Comparison of ENCODE assay signal across 11 cellular contexts in the genomic region with DNA sequence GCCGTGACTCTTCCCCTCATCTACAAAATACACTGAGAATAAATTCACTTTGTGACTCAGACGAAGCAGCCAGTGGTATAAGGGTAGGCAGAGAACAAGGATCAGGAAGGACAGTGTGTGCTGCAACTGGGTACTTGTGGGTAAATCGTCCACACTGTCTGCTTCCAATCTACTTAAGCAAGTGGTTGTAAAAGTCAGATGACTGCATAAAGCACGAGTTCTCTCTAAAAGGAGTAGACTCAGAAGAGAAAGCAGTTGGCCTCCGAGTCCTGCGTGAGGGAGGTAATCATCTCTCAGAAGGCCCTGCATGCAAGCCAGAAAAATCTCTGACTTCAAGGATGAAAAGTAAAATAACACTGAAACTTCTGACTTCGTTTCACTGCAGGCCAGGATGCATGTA. TPM values are rescaled to one million over a fixed set of nuclear protein-coding genes. Genes with fewer than 3 reads are reported as not detected.
A peak's percentile ranks its signal among the peaks of the same experiment; 100 is the strongest.
DNase-seq lines count a peak whose midpoint lies in the region; ATAC-seq and TF ChIP-seq lines count a peak whose summit lies in the region.
"Had no signal": no experiment of that assay in that cellular context is flagged by ENCODE, and none has a peak within 500 bp of the region (broad histone marks: within the 10 kb centered on the region; RNA-seq: fewer than 3 reads in every experiment).

No MANE protein-coding gene starts in this region.

- H3K4me1 ChIP-seq in H9 (ENCODE audit: insufficient read depth, low read length) (no peaks in the 10 kb centered on the region), left lung (peaks cover 0 to under 1% of the 10 kb centered on the region in 2 donors), skeletal muscle tissue (ENCODE audit: control insufficient read depth in 3 of 3, insufficient read depth in 3 of 3, low read length in 3 of 3) (peaks cover 10 to 18% (median 11%) of the 10 kb centered on the region in 3 donors)

- no peak overlapping the region for H3K4me2 ChIP-seq in H9 (ENCODE audit: insufficient read depth, insufficient read length, low read length)

- no peak overlapping the region for H2BK12ac ChIP-seq in H9 (ENCODE audit: insufficient read length, low read depth, low read length)

- H3K36me3 ChIP-seq in left lung, result peaks cover 0 to 48% of the 10 kb centered on the region in 2 donors
- peaks cover 6 to 20% (median 8%) of the 10 kb centered on the region in 3 donors for H3K36me3 ChIP-seq in skeletal muscle tissue (ENCODE audit: control insufficient read depth in 3 of 3, insufficient read depth in 3 of 3, low read length in 3 of 3)

- H4K20me1 ChIP-seq in H9 (ENCODE audit: control insufficient read depth, insufficient read depth, insufficient read length), result no peaks in the 10 kb centered on the region

- no CpG with 5 or more reads among the region's 7 CpGs for WGBS in H9 (ENCODE audit: extremely low coverage, insufficient read length, low lambda C conversion rate)

- H2AFZ ChIP-seq in H9 (ENCODE audit: low read length), result no peak overlapping the region

- peaks cover 2 to 12% of the 10 kb centered on the region in 2 experiments; a peak in 3 of 4 replicates for H3K4me1 Mint-ChIP-seq in H9
- peaks cover 4% of the 10 kb centered on the region for H3K4me1 Mint-ChIP-seq in activated CD8-positive, alpha-beta memory T cell treated with anti-CD3 and anti-CD28 coated beads, Interleukin-2, amount 10 ng/mL, durations not matched to agents 7 days and 5 days

- CTCF ChIA-PET in activated CD8-positive, alpha-beta memory T cell treated with anti-CD3 and anti-CD28 coated beads, Interleukin-2, amount 10 ng/mL, durations not matched to agents 7 days and 5 days (lab: Charles Lee), result interaction anchor here (0.6 to 1.6 kb wide), 5 partner anchors 9 to 196 kb away, joined by 3 to 4 read pairs (median 3); no protein-coding TSS in a partner anchor

- H2AK5ac ChIP-seq in H9 (ENCODE audit: insufficient read length, low read length), result no peak overlapping the region

- no peaks in the 10 kb centered on the region for H3K27me3 Mint-ChIP-seq in H9 (ENCODE audit: low read depth)
- H3K27me3 Mint-ChIP-seq in activated CD8-positive, alpha-beta memory T cell treated with anti-CD3 and anti-CD28 coated beads, Interleukin-2, amount 10 ng/mL, durations not matched to agents 7 days and 5 days, result no peaks in the 10 kb centered on the region

- no peak overlapping the region for H2BK15ac ChIP-seq in H9 (ENCODE audit: low read depth, low read length)

- H3K27ac Mint-ChIP-seq in H9, result peak overlapping the region in 2 of 3 experiments; percentile 58 to 87; a peak in 4 of 7 replicates
- no peak overlapping the region for H3K27ac Mint-ChIP-seq in activated CD8-positive, alpha-beta memory T cell treated with anti-CD3 and anti-CD28 coated beads, Interleukin-2, amount 10 ng/mL, durations not matched to agents 7 days and 5 days

- no peak for DNase-seq in H9
- DNase-seq in dorsolateral prefrontal cortex, result no peak
- DNase-seq in left lung, result no peak
- no peak for DNase-seq in activated CD8-positive, alpha-beta memory T cell treated with anti-CD3 and anti-CD28 coated beads, Interleukin-2, amount 10 ng/mL, durations not matched to agents 7 days and 5 days
- DNase-seq in central memory CD4-positive, alpha-beta T cell, result no peak
- no peak for DNase-seq in iPS-NIHi7 (ENCODE audit: extremely low spot score)
- DNase-seq: dermis blood vessel endothelial cell, nucleus accumbens had no signal

- intact Hi-C loops in dorsolateral prefrontal cortex (cut with DNase I) (loop anchor here in 1 of 2 donors (5.0 kb wide), 1 partner anchor 87 kb away; no protein-coding TSS in a partner anchor), left lung (cut with DNase I) (no loop called here)

- no peaks in the 10 kb centered on the region for H3K23me2 ChIP-seq in H9 (ENCODE audit: insufficient read length, low read depth, low read length, poor library complexity, severe bottlenecking)

- H3K79me2 ChIP-seq in H9 (ENCODE audit: insufficient read depth, low read length), result no peaks in the 10 kb centered on the region

- H2BK5ac ChIP-seq in H9 (ENCODE audit: insufficient read length, low read length), result no peak overlapping the region

- peak overlapping the region; percentile 24 for H3K18ac ChIP-seq in H9 (ENCODE audit: insufficient read length, low read depth, low read length)

- no peak for TF ChIP-seq CTCF in H9 (conservative IDR thresholded peaks at IDR 0.05)
- TF ChIP-seq CTCF in dorsolateral prefrontal cortex (IDR thresholded peaks at IDR 0.05 in 54 of 56, conservative IDR thresholded peaks at IDR 0.05 in 2 of 56; ENCODE audit: low read depth in 1 of 56, partially characterized antibody in 56 of 56), result no peak
- no peak for TF ChIP-seq CTCF in left lung (IDR thresholded peaks at IDR 0.05)

- no peak overlapping the region for H4K91ac ChIP-seq in H9 (ENCODE audit: insufficient read length, low read depth, low read length)

- H4K8ac ChIP-seq in H9 (replicated peaks; ENCODE audit: insufficient read length, low read depth, low read length), result peak overlapping the region; percentile 50

- H3K27ac ChIP-seq in H9 (ENCODE audit: insufficient read length, low read depth, low read length), result peak overlapping the region; percentile 58
- H3K27ac ChIP-seq in dorsolateral prefrontal cortex, result peak overlapping the region in 34 of 59 donors; percentile 2 to 69 (median 38)
- H3K27ac ChIP-seq in left lung, result peak overlapping the region in 1 of 2 donors; percentile 5
- peak overlapping the region; percentile 51 for H3K27ac ChIP-seq in skeletal muscle tissue (ENCODE audit: low read depth, low read length)
- H3K27ac ChIP-seq: VCaP had no signal

- H2BK120ac ChIP-seq in H9 (ENCODE audit: low read depth, low read length, poor library complexity, severe bottlenecking), result no peak overlapping the region

- H3K36me3 Mint-ChIP-seq in H9 (ENCODE audit: insufficient read depth in 1 of 3, low read depth in 3 of 3), result peaks cover 8 to 27% (median 22%) of the 10 kb centered on the region in 3 experiments; a peak in 6 of 7 replicates
- H3K36me3 Mint-ChIP-seq in activated CD8-positive, alpha-beta memory T cell treated with anti-CD3 and anti-CD28 coated beads, Interleukin-2, amount 10 ng/mL, durations not matched to agents 7 days and 5 days, result peaks cover 20% of the 10 kb centered on the region

- no peaks in the 10 kb centered on the region for H3K79me1 ChIP-seq in H9 (ENCODE audit: insufficient read depth, low read depth, low read length, poor library complexity, severe bottlenecking)

- ATAC-seq in left lung (peak; percentile 87), GM19467 (IDR thresholded peaks at IDR 0.05; ENCODE audit: unreplicated experiment) (no peak)
- ATAC-seq in activated CD8-positive, alpha-beta memory T cell treated with anti-CD3 and anti-CD28 coated beads, Interleukin-2, amount 10 ng/mL, durations not matched to agents 7 days and 5 days, result no peak

- H3K9me3 ChIP-seq in H9 (ENCODE audit: control insufficient read depth, low read depth, low read length), result no peaks in the 10 kb centered on the region
- no peaks in the 10 kb centered on the region for H3K9me3 ChIP-seq in left lung
- H3K9me3 ChIP-seq in skeletal muscle tissue (ENCODE audit: control insufficient read depth in 3 of 3, low read length in 3 of 3), result no peaks in the 10 kb centered on the region

- H3K27me3 ChIP-seq in H9 (ENCODE audit: insufficient read depth, low read length), result no peaks in the 10 kb centered on the region
- H3K27me3 ChIP-seq in dorsolateral prefrontal cortex, result no peaks in the 10 kb centered on the region
- no peaks in the 10 kb centered on the region for H3K27me3 ChIP-seq in left lung
- no peaks in the 10 kb centered on the region for H3K27me3 ChIP-seq in skeletal muscle tissue (ENCODE audit: control insufficient read depth in 3 of 3, insufficient read depth in 3 of 3, low read length in 3 of 3)

- no peak overlapping the region for H3K4ac ChIP-seq in H9 (ENCODE audit: low read depth, low read length)

- H3K4me3 Mint-ChIP-seq in H9, result no peak overlapping the region
- no peak overlapping the region for H3K4me3 Mint-ChIP-seq in activated CD8-positive, alpha-beta memory T cell treated with anti-CD3 and anti-CD28 coated beads, Interleukin-2, amount 10 ng/mL, durations not matched to agents 7 days and 5 days

- H4K5ac ChIP-seq in H9 (ENCODE audit: insufficient read length, low read depth, low read length), result no peak overlapping the region

- H3T11ph ChIP-seq in H9 (ENCODE audit: low read length), result no peak overlapping the region

- H2BK20ac ChIP-seq in H9 (ENCODE audit: low read depth, low read length, poor library complexity, severe bottlenecking), result no peak overlapping the region

- H3K9ac ChIP-seq in H9 (ENCODE audit: extremely low read depth, insufficient read length, low read length), result no peak overlapping the region
- H3K9ac ChIP-seq in skeletal muscle tissue (ENCODE audit: low read depth in 1 of 3, low read length in 3 of 3), result peak overlapping the region in 1 of 3 donors; percentile 20

- no peak overlapping the region for H3K56ac ChIP-seq in H9 (ENCODE audit: insufficient read length, low read depth, low read length)

- H3K23ac ChIP-seq in H9 (ENCODE audit: insufficient read length, low read depth, low read length), result no peak overlapping the region

- H3K4me3 ChIP-seq in dorsolateral prefrontal cortex (peak overlapping the region in 2 of 59 donors; percentile 10 to 23), left lung (no peak overlapping the region), skeletal muscle tissue (ENCODE audit: low read length in 3 of 3) (no peak overlapping the region)

- no peak overlapping the region for H3K14ac ChIP-seq in H9 (ENCODE audit: insufficient read depth, low read length)

- H3K9me3 Mint-ChIP-seq in H9, result no peaks in the 10 kb centered on the region
- H3K9me3 Mint-ChIP-seq in activated CD8-positive, alpha-beta memory T cell treated with anti-CD3 and anti-CD28 coated beads, Interleukin-2, amount 10 ng/mL, durations not matched to agents 7 days and 5 days (ENCODE audit: low read depth), result no peaks in the 10 kb centered on the region

RNA-seq across cellular contexts. Expression of a gene that starts 43.1 kb away (rescaled TPM):
- 45.4 and 51.9 TPM in 2 replicates for total RNA-seq in H9 (2021)
- total RNA-seq in dorsolateral prefrontal cortex, result 100 to 1,000 TPM in 7 of 120 experiments, 10 to 100 TPM in 113; 46.8 to 109 (median 81.7) TPM
- 10 to 100 TPM; 73.4 to 76.9 TPM for total RNA-seq in left lung
- 26.6 TPM for total RNA-seq in skeletal muscle tissue
- 100 to 1,000 TPM in 1 of 2 experiments, 10 to 100 TPM in 1; 63.8 to 103 TPM for total RNA-seq in activated CD8-positive, alpha-beta memory T cell treated with anti-CD3 and anti-CD28 coated beads, Interleukin-2, amount 10 ng/mL, durations not matched to agents 7 days and 5 days
